ENCODE assay signal across 23 cellular contexts in the genomic region with DNA sequence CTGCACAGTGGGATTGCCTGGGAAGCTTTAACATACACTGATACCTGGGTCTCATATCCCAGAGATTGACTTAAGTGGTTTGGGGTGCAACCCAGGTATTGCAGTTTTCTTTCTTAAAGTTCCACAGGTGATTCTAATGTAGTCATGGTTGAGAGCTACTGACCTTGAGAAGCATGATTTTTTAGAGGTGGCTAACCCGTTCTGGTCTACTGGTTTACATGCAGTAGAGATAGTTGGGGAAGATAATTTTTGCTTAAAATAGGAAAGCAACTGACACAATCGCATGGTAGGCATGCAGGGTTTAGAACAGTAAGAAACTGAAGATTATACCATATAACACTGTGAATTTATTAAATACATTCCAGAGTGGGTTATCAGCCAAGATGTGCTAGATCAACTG.
"Had no signal": no experiment of that assay in that cellular context is flagged by ENCODE, and none has a peak within 500 bp of the region (broad histone marks: within the 10 kb centered on the region; RNA-seq: fewer than 3 reads in every experiment).

No MANE protein-coding gene starts in this region.

- H3K9me3 ChIP-seq: body of pancreas, testis had no signal

- H3K4me3 ChIP-seq: body of pancreas, cardiac muscle cell, hepatocyte, smooth muscle cell, testis had no signal

- H2AFZ ChIP-seq: hepatocyte had no signal

- H3K36me3 ChIP-seq: cardiac muscle cell had no signal

- H3K27ac ChIP-seq: body of pancreas, cardiac muscle cell, hepatocyte, testis had no signal

- FAIRE-seq: endometrium had no signal

- H3K27me3 Mint-ChIP-seq: activated naive CD8-positive, alpha-beta T cell treated with anti-CD3 and anti-CD28 coated beads, Interleukin-2, amount 50 U/mL, for 24 hours; memory B cell; natural killer cell treated with Interleukin-12 subunit alpha and Interleukin-12 subunit beta and Interleukin-15 and Interleukin-18, amount 100 ng/mL, for 72 hours; stimulated activated naive B cell treated with anti-CD40 and anti-IgM and Interleukin-4, amounts not matched to agents 10 μg/mL and 1 μg/mL and 100 μg/mL, for 72 hours; type B pancreatic cell had no signal

- H3K4me1 Mint-ChIP-seq: activated CD4-positive, alpha-beta memory T cell treated with anti-CD3 and anti-CD28 coated beads, Interleukin-2, amount 10 ng/mL, durations not matched to agents 7 days and 5 days; activated CD4-positive, alpha-beta T cell treated with anti-CD3 and anti-CD28 coated beads, Interleukin-2, amount 10 ng/mL, durations not matched to agents 24 days and 14 days; immature natural killer cell had no signal

- ATAC-seq: activated CD4-positive, CD25-positive, alpha-beta regulatory T cell treated with anti-CD3 and anti-CD28 coated beads, Interleukin-2, amount 50 U/mL, for 24 hours; activated naive CD8-positive, alpha-beta T cell treated with anti-CD3 and anti-CD28 coated beads, Interleukin-2, amount 50 U/mL, for 24 hours; body of pancreas; natural killer cell treated with Interleukin-12 subunit alpha and Interleukin-12 subunit beta and Interleukin-15 and Interleukin-18, amount 100 ng/mL, for 72 hours; sciatic nerve; stimulated activated naive B cell treated with anti-CD40 and anti-IgM and Interleukin-4, amounts not matched to agents 10 μg/mL and 1 μg/mL and 100 μg/mL, for 72 hours; T-helper 17 cell had no signal

- H3K27ac Mint-ChIP-seq: activated CD4-positive, alpha-beta memory T cell treated with anti-CD3 and anti-CD28 coated beads, Interleukin-2, amount 10 ng/mL, durations not matched to agents 7 days and 5 days; activated CD4-positive, alpha-beta T cell treated with anti-CD3 and anti-CD28 coated beads, Interleukin-2, amount 10 ng/mL, durations not matched to agents 24 days and 14 days; activated naive CD8-positive, alpha-beta T cell treated with anti-CD3 and anti-CD28 coated beads, Interleukin-2, amount 50 U/mL, for 24 hours; activated T-helper 1 cell treated with anti-CD3 and anti-CD28 coated beads, Interleukin-12 subunit alpha, Interleukin-12 subunit beta, Interleukin-2, Interleukin-4 antibody, amounts not matched to agents 30 ng/mL and 10 ng/mL and 1 ng/mL, durations not matched to agents 14 hours and 24 hours and 36 hours; immature natural killer cell; memory B cell; natural killer cell treated with Interleukin-12 subunit alpha and Interleukin-12 subunit beta and Interleukin-15 and Interleukin-18, amount 100 ng/mL, for 72 hours; stimulated activated naive B cell treated with anti-CD40 and anti-IgM and Interleukin-4, amounts not matched to agents 10 μg/mL and 1 μg/mL and 100 μg/mL, for 72 hours; T-helper 17 cell; type B pancreatic cell had no signal

- H3K4me2 ChIP-seq: hepatocyte, smooth muscle cell had no signal

- H3K9me3 Mint-ChIP-seq: activated CD4-positive, alpha-beta memory T cell treated with anti-CD3 and anti-CD28 coated beads, Interleukin-2, amount 10 ng/mL, durations not matched to agents 7 days and 5 days; activated CD4-positive, alpha-beta T cell treated with anti-CD3 and anti-CD28 coated beads, Interleukin-2, amount 10 ng/mL, durations not matched to agents 24 days and 14 days; activated naive CD8-positive, alpha-beta T cell treated with anti-CD3 and anti-CD28 coated beads, Interleukin-2, amount 50 U/mL, for 24 hours; activated T-helper 1 cell treated with anti-CD3 and anti-CD28 coated beads, Interleukin-12 subunit alpha, Interleukin-12 subunit beta, Interleukin-2, Interleukin-4 antibody, amounts not matched to agents 30 ng/mL and 10 ng/mL and 1 ng/mL, durations not matched to agents 14 hours and 24 hours and 36 hours; immature natural killer cell; memory B cell; natural killer cell treated with Interleukin-12 subunit alpha and Interleukin-12 subunit beta and Interleukin-15 and Interleukin-18, amount 100 ng/mL, for 72 hours; stimulated activated naive B cell treated with anti-CD40 and anti-IgM and Interleukin-4, amounts not matched to agents 10 μg/mL and 1 μg/mL and 100 μg/mL, for 72 hours; type B pancreatic cell had no signal

- H3K4me3 Mint-ChIP-seq: activated CD4-positive, alpha-beta memory T cell treated with anti-CD3 and anti-CD28 coated beads, Interleukin-2, amount 10 ng/mL, durations not matched to agents 7 days and 5 days; activated CD4-positive, alpha-beta T cell treated with anti-CD3 and anti-CD28 coated beads, Interleukin-2, amount 10 ng/mL, durations not matched to agents 24 days and 14 days; activated naive CD8-positive, alpha-beta T cell treated with anti-CD3 and anti-CD28 coated beads, Interleukin-2, amount 50 U/mL, for 24 hours; activated T-helper 1 cell treated with anti-CD3 and anti-CD28 coated beads, Interleukin-12 subunit alpha, Interleukin-12 subunit beta, Interleukin-2, Interleukin-4 antibody, amounts not matched to agents 30 ng/mL and 10 ng/mL and 1 ng/mL, durations not matched to agents 14 hours and 24 hours and 36 hours; immature natural killer cell; memory B cell; natural killer cell treated with Interleukin-12 subunit alpha and Interleukin-12 subunit beta and Interleukin-15 and Interleukin-18, amount 100 ng/mL, for 72 hours; stimulated activated naive B cell treated with anti-CD40 and anti-IgM and Interleukin-4, amounts not matched to agents 10 μg/mL and 1 μg/mL and 100 μg/mL, for 72 hours; T-helper 17 cell; type B pancreatic cell had no signal

- H3K27me3 ChIP-seq: body of pancreas, cardiac muscle cell, hepatocyte, testis had no signal

- H3K36me3 Mint-ChIP-seq: immature natural killer cell; memory B cell; natural killer cell treated with Interleukin-12 subunit alpha and Interleukin-12 subunit beta and Interleukin-15 and Interleukin-18, amount 100 ng/mL, for 72 hours; stimulated activated naive B cell treated with anti-CD40 and anti-IgM and Interleukin-4, amounts not matched to agents 10 μg/mL and 1 μg/mL and 100 μg/mL, for 72 hours had no signal

- DNase-seq: activated CD4-positive, alpha-beta memory T cell treated with anti-CD3 and anti-CD28 coated beads, Interleukin-2, amount 10 ng/mL, durations not matched to agents 7 days and 5 days; activated CD4-positive, alpha-beta T cell treated with anti-CD3 and anti-CD28 coated beads, Interleukin-2, amount 10 ng/mL, durations not matched to agents 24 days and 14 days; activated gamma-delta T cell; activated naive CD4-positive, alpha-beta T cell treated with anti-CD3 and anti-CD28 coated beads, Interleukin-2, amount 50 U/mL, for 16 hours; activated naive CD8-positive, alpha-beta T cell treated with anti-CD3 and anti-CD28 coated beads, Interleukin-2, amount 50 U/mL, for 24 hours; activated T-cell treated with anti-CD3 and anti-CD28 coated beads for 4 hours; body of pancreas; immature natural killer cell; posterior cingulate gyrus; stimulated activated CD4-positive, alpha-beta T cell treated with anti-CD3 and anti-CD28 coated beads, Interleukin-15, amount 100 ng/mL, for 24 hours; stimulated activated naive B cell treated with anti-CD40 and anti-IgM and Interleukin-4, amounts not matched to agents 10 μg/mL and 1 μg/mL and 100 μg/mL, for 72 hours; T-helper 17 cell; testis had no signal
